In the genomic region with DNA sequence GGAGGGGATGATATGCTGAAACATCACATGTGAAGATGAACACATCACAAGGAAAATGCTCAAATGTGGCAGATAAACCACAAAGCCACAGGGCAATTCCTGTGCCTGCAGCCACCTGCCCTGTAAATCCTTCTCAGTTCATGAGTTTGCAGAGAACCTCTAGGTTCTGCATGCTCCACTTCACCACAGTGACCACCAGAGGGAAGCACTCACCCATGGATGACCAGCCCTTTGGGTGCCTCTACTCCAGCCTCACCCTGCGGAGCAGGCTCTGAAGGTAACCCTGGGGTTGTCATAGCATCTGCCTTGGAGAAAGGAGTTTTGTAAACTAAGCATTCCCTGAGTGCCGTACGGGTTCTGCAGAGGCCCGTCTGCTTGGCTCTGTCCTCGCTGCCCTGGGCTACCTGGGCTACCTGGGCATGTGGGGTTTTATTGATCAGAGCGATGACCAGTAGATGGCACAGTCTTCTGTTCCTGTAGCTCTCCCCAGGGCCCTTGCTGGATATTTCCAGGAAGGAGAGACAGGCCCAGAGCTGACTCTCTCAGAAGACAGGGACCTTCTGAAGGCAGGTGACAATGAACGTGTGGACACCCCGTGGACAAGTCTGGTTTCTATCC, we compare ENCODE assay signal across 8 cellular contexts. TPM values are rescaled to one million over a fixed set of nuclear protein-coding genes. Genes with fewer than 3 reads are reported as not detected.
DNase-seq lines count a peak whose midpoint lies in the region; ATAC-seq and TF ChIP-seq lines count a peak whose summit lies in the region.

No MANE protein-coding gene starts in this region.

- H3K27me3 Mint-ChIP-seq in activated CD8-positive, alpha-beta memory T cell treated with anti-CD3 and anti-CD28 coated beads, Interleukin-2, amount 10 ng/mL, durations not matched to agents 7 days and 5 days = peaks cover 3% of the 10 kb centered on the region

- H3K4me3 Mint-ChIP-seq in activated CD8-positive, alpha-beta memory T cell treated with anti-CD3 and anti-CD28 coated beads, Interleukin-2, amount 10 ng/mL, durations not matched to agents 7 days and 5 days = no peak overlapping the region

- no peaks in the 10 kb centered on the region for H3K4me1 Mint-ChIP-seq in activated CD8-positive, alpha-beta memory T cell treated with anti-CD3 and anti-CD28 coated beads, Interleukin-2, amount 10 ng/mL, durations not matched to agents 7 days and 5 days

- H3K9me3 ChIP-seq in WERI-Rb-1 (ENCODE audit: severe bottlenecking) = no peaks in the 10 kb centered on the region

- H3K27ac ChIP-seq in WERI-Rb-1 = no peak overlapping the region

- H3K9me3 Mint-ChIP-seq in activated CD8-positive, alpha-beta memory T cell treated with anti-CD3 and anti-CD28 coated beads, Interleukin-2, amount 10 ng/mL, durations not matched to agents 7 days and 5 days (ENCODE audit: low read depth) = no peaks in the 10 kb centered on the region

- no peaks in the 10 kb centered on the region for H3K27me3 ChIP-seq in WERI-Rb-1 (ENCODE audit: insufficient read depth, low read depth, severe bottlenecking)

- ATAC-seq in activated CD8-positive, alpha-beta memory T cell treated with anti-CD3 and anti-CD28 coated beads, Interleukin-2, amount 10 ng/mL, durations not matched to agents 7 days and 5 days = peak; percentile 33
- ATAC-seq in HG03354 (IDR thresholded peaks at IDR 0.05; ENCODE audit: poor library complexity, severe bottlenecking, unreplicated experiment) (peak; percentile 57), GM21619 (IDR thresholded peaks at IDR 0.05; ENCODE audit: unreplicated experiment) (no peak)

- H3K36me3 ChIP-seq in WERI-Rb-1 = no peaks in the 10 kb centered on the region

- peak; percentile 75 for TF ChIP-seq CTCF in WERI-Rb-1 (IDR thresholded peaks at IDR 0.05; ENCODE audit: low read depth, low read length)

- CTCF ChIA-PET in activated CD8-positive, alpha-beta memory T cell treated with anti-CD3 and anti-CD28 coated beads, Interleukin-2, amount 10 ng/mL, durations not matched to agents 7 days and 5 days (lab: Charles Lee) = no interaction called here

- H3K27ac Mint-ChIP-seq in activated CD8-positive, alpha-beta memory T cell treated with anti-CD3 and anti-CD28 coated beads, Interleukin-2, amount 10 ng/mL, durations not matched to agents 7 days and 5 days = no peak overlapping the region

- H3K4me3 ChIP-seq in WERI-Rb-1 (ENCODE audit: low read depth, low read length) = no peak overlapping the region

- no peaks in the 10 kb centered on the region for H3K36me3 Mint-ChIP-seq in activated CD8-positive, alpha-beta memory T cell treated with anti-CD3 and anti-CD28 coated beads, Interleukin-2, amount 10 ng/mL, durations not matched to agents 7 days and 5 days

- peak; percentile 48 for DNase-seq in activated CD8-positive, alpha-beta memory T cell treated with anti-CD3 and anti-CD28 coated beads, Interleukin-2, amount 10 ng/mL, durations not matched to agents 7 days and 5 days
- DNase-seq in activated CD8-positive, alpha-beta memory T cell treated with anti-CD3 and anti-CD28 coated beads, Interleukin-2, amount 50 U/mL, for 4 hours = no peak
- peak; percentile 66 for DNase-seq in WERI-Rb-1
- DNase-seq in islet precursor cell = peak; percentile 69
- no peak for DNase-seq in activated CD8-positive, alpha-beta memory T cell treated with anti-CD3 and anti-CD28 coated beads for 24 hours
- DNase-seq in activated effector memory CD4-positive, alpha-beta T cell treated with anti-CD3 and anti-CD28 coated beads, Interleukin-2, amount 50 U/mL, for 16 hours = no peak

RNA-seq across cellular contexts. Expression of a gene that starts 31.7 kb away (rescaled TPM):
- not detected for total RNA-seq in activated CD8-positive, alpha-beta memory T cell treated with anti-CD3 and anti-CD28 coated beads, Interleukin-2, amount 10 ng/mL, durations not matched to agents 7 days and 5 days

RNA-seq across cellular contexts. Expression of a gene that starts 44.1 kb away (rescaled TPM):
- not detected for total RNA-seq in activated CD8-positive, alpha-beta memory T cell treated with anti-CD3 and anti-CD28 coated beads, Interleukin-2, amount 10 ng/mL, durations not matched to agents 7 days and 5 days

Comparison
In these comparisons a context has a peak if more than half of its experiments do, and no peak if none do; other contexts are left out.
1. DNase-seq: peak in activated CD8-positive, alpha-beta memory T cell treated with anti-CD3 and anti-CD28 coated beads, Interleukin-2, amount 10 ng/mL, durations not matched to agents 7 days and 5 days (single experiment), WERI-Rb-1 (single experiment) and islet precursor cell (single experiment); none in activated CD8-positive, alpha-beta memory T cell treated with anti-CD3 and anti-CD28 coated beads, Interleukin-2, amount 50 U/mL, for 4 hours (single experiment), activated CD8-positive, alpha-beta memory T cell treated with anti-CD3 and anti-CD28 coated beads for 24 hours (single experiment) and activated effector memory CD4-positive, alpha-beta T cell treated with anti-CD3 and anti-CD28 coated beads, Interleukin-2, amount 50 U/mL, for 16 hours (single experiment).